In the genomic region with DNA sequence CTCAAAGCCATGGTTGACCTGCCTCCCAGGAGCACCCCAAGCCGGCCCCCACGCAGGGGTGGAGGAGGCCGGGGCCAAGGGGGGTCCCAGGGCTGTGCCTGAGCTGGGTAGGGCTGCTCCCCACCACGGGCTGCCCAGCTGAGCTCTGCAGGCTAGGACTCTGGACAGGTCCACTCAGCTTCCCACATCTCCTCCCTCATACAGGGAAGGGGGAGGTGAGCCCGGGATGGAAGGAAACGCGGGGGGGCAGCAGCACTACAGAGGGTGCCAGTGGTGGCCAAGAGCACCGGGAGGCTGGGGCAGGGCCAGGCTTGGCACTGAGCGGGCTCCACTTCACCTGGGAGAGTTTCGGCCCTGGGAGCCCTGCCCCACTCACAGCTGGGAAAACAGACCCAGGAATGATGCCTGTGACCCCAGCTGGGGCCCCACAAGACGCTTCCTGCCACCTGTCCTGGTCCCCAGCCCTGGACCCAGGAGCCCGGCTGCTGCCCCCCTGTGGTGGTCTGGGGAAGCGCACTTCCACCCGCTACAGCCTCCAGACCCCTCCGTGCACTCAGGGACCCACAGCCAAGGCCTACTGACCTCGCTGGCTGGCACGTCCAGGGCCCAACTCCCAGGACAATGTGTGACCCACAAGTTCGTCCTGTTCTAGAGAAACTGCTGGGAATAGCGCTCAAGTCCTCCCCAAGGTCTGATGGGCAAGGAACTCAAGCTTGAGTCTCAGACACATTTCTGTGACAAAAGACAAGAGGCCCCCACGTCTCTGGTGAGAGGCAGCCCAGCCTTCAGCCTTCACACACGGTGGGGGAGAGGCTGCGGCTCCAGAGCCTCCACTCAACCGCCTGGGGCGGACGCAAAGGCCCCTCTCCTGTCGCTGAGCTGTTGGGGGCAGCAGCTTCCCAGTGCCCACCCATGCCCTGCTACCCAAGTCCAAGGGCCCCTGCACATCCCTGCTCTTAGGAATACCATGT, we compare ENCODE assay signal across 8 cellular contexts. TPM values are rescaled to one million over a fixed set of nuclear protein-coding genes. Genes with fewer than 3 reads are reported as not detected.
DNase-seq lines count a peak whose midpoint lies in the region; ATAC-seq and TF ChIP-seq lines count a peak whose summit lies in the region.

No MANE protein-coding gene starts in this region.

- ATAC-seq in natural killer cell: peak; percentile 34 to 62 (median 40)
- ATAC-seq in GM18909 (IDR thresholded peaks at IDR 0.05; ENCODE audit: poor library complexity, unreplicated experiment): no peak

- peak overlapping the region; percentile 32 for H3K4me3 Mint-ChIP-seq in activated CD4-positive, alpha-beta memory T cell treated with anti-CD3 and anti-CD28 coated beads for 36 hours
- H3K4me3 Mint-ChIP-seq in natural killer cell: peak overlapping the region; percentile 67

- H3K36me3 Mint-ChIP-seq in activated CD4-positive, alpha-beta memory T cell treated with anti-CD3 and anti-CD28 coated beads for 36 hours: peaks cover 6% of the 10 kb centered on the region
- no peaks in the 10 kb centered on the region for H3K36me3 Mint-ChIP-seq in natural killer cell

- no peaks in the 10 kb centered on the region for H3K9me3 Mint-ChIP-seq in activated CD4-positive, alpha-beta memory T cell treated with anti-CD3 and anti-CD28 coated beads for 36 hours
- no peaks in the 10 kb centered on the region for H3K9me3 Mint-ChIP-seq in natural killer cell

- intact Hi-C loops in activated CD4-positive, alpha-beta memory T cell treated with anti-CD3 and anti-CD28 coated beads for 36 hours (cut with micrococcal nuclease): loop anchor here (10.0 kb wide), 1 partner anchor 337 kb away; no protein-coding TSS in a partner anchor
- intact Hi-C loops in natural killer cell (cut with micrococcal nuclease): no loop called here

- no peak overlapping the region for H3K27ac Mint-ChIP-seq in activated CD4-positive, alpha-beta memory T cell treated with anti-CD3 and anti-CD28 coated beads for 36 hours
- H3K27ac Mint-ChIP-seq in natural killer cell: peak overlapping the region; percentile 38 to 79

- TF ChIP-seq CTCF in natural killer cell (IDR thresholded peaks at IDR 0.05): peak; percentile 83

- POLR2A ChIA-PET in activated CD4-positive, alpha-beta memory T cell treated with anti-CD3 and anti-CD28 coated beads for 36 hours (lab: Charles Lee): interaction anchor here (1.3 kb wide), 1 partner anchor 27 kb away, joined by 3 read pairs; the partner anchor contains the start of gene CCNL2

- H3K27me3 Mint-ChIP-seq in activated CD4-positive, alpha-beta memory T cell treated with anti-CD3 and anti-CD28 coated beads for 36 hours: no peaks in the 10 kb centered on the region
- H3K27me3 Mint-ChIP-seq in natural killer cell (ENCODE audit: low read depth in 2 of 2): no peaks in the 10 kb centered on the region

- H3K4me1 Mint-ChIP-seq in activated CD4-positive, alpha-beta memory T cell treated with anti-CD3 and anti-CD28 coated beads for 36 hours (ENCODE audit: low read depth): peaks cover 18% of the 10 kb centered on the region
- peaks cover 10 to 27% of the 10 kb centered on the region in 2 donors for H3K4me1 Mint-ChIP-seq in natural killer cell

- DNase-seq in SKM-1 treated with dmso at 0.1 percent for 144 hours (lab: John Stamatoyannopoulos, UW; ENCODE audit: unreplicated experiment) (peak; percentile 36), SKM-1 (lab: John Stamatoyannopoulos, UW; ENCODE audit: unreplicated experiment) (no peak), NCI-H2196 (lab: John Stamatoyannopoulos, UW; ENCODE audit: unreplicated experiment) (peak; percentile 85), natural killer cell (peak; percentile 76)
- peak; percentile 88 for DNase-seq in activated CD4-positive, alpha-beta memory T cell treated with anti-CD3 and anti-CD28 coated beads for 36 hours
- peak; percentile 67 for DNase-seq in effector CD8-positive, alpha-beta T cell (lab: John Stamatoyannopoulos, UW)
- DNase-seq in stimulated activated naive CD4-positive, alpha-beta T cell treated with Interleukin-2 at 50 U/mL for 16 hours (lab: John Stamatoyannopoulos, UW): peak; percentile 58

- CTCF ChIA-PET in activated CD4-positive, alpha-beta memory T cell treated with anti-CD3 and anti-CD28 coated beads for 36 hours (lab: Charles Lee): interaction anchor here (0.7 to 2.8 kb wide), 21 partner anchors 9 to 405 kb away, joined by 3 to 21 read pairs (median 5); partner anchors contain the start of gene CCNL2

RNA-seq across cellular contexts. Expression of gene AURKAIP1, which starts 3.0 kb away (rescaled TPM):
- 100 to 1,000 TPM; 124 to 131 TPM for total RNA-seq in activated CD4-positive, alpha-beta memory T cell treated with anti-CD3 and anti-CD28 coated beads for 36 hours
- 10 to 100 TPM; 60.0 to 76.3 (median 64.6) TPM for total RNA-seq in natural killer cell

RNA-seq across cellular contexts. Expression of gene MXRA8, which starts 13.7 kb away (rescaled TPM):
- under 1 TPM in 1 of 2 experiments, not detected in 1; 0.19 TPM for total RNA-seq in activated CD4-positive, alpha-beta memory T cell treated with anti-CD3 and anti-CD28 coated beads for 36 hours
- total RNA-seq in natural killer cell: under 1 TPM in 1 of 3 donors, not detected in 2; 0.26 TPM

RNA-seq across cellular contexts. Expression of gene DVL1, which starts 22.8 kb away (rescaled TPM):
- 10 to 100 TPM; 37.6 to 38.6 TPM for total RNA-seq in activated CD4-positive, alpha-beta memory T cell treated with anti-CD3 and anti-CD28 coated beads for 36 hours
- total RNA-seq in natural killer cell: 10 to 100 TPM; 33.8 to 41.9 (median 35.6) TPM

RNA-seq across cellular contexts. Expression of gene CCNL2, which starts 27.1 kb away (rescaled TPM):
- 100 to 1,000 TPM in 1 of 2 experiments, 10 to 100 TPM in 1; 96.0 to 108 TPM for total RNA-seq in activated CD4-positive, alpha-beta memory T cell treated with anti-CD3 and anti-CD28 coated beads for 36 hours
- 100 to 1,000 TPM; 253 to 281 (median 274) TPM for total RNA-seq in natural killer cell

RNA-seq across cellular contexts. Expression of gene MRPL20, which starts 35.1 kb away (rescaled TPM):
- 100 to 1,000 TPM; 122 to 123 TPM for total RNA-seq in activated CD4-positive, alpha-beta memory T cell treated with anti-CD3 and anti-CD28 coated beads for 36 hours
- total RNA-seq in natural killer cell: 100 to 1,000 TPM in 1 of 3 donors, 10 to 100 TPM in 2; 90.9 to 111 (median 92.7) TPM
